Comparison of ENCODE assay signal across 8 cellular contexts in genomic region chr15:72474912-72475601, GRCh38. TPM values are rescaled to one million over a fixed set of nuclear protein-coding genes. Genes with fewer than 3 reads are reported as not detected.
A peak's percentile ranks its signal among the peaks of the same experiment; 100 is the strongest.
DNase-seq lines count a peak whose midpoint lies in the region; ATAC-seq, FAIRE-seq and TF ChIP-seq lines count a peak whose summit lies in the region.

No MANE protein-coding gene starts in this region.

- WGBS in A549 (ENCODE audit: missing lambda C conversion rate) = 3% methylated on average over 30 of the region's 42 CpGs

- no peaks in the 10 kb centered on the region for H3K27me3 ChIP-seq in left lung

- peak overlapping the region; percentile 86 for H3K4me2 ChIP-seq in A549

- H3K27ac ChIP-seq in A549 = peak overlapping the region; percentile 90 to 93
- H3K27ac ChIP-seq in coronary artery = peak overlapping the region; percentile 100
- peak overlapping the region; percentile 100 for H3K27ac ChIP-seq in left lung

- H3K4me1 ChIP-seq in A549 = peaks cover 21% of the 10 kb centered on the region
- H3K4me1 ChIP-seq in left lung = peaks cover 24 to 54% of the 10 kb centered on the region in 2 donors

- TF ChIP-seq EP300 in A549 (IDR thresholded peaks at IDR 0.05) = no peak

- POLR2A ChIA-PET in A549 (lab: Yijun Ruan, JAX) = interaction anchor here (0.5 to 1.6 kb wide), 3 partner anchors 85 to 244 kb away, joined by 3 to 5 read pairs (median 3); partner anchors contain the start of gene PKM

- peak; percentile 47 for TF ChIP-seq POLR2A in A549 (IDR thresholded peaks at IDR 0.05; ENCODE audit: low read length)

- peaks cover 0 to 34% of the 10 kb centered on the region in 2 donors for H3K36me3 ChIP-seq in left lung

- CTCF ChIA-PET in A549 (lab: Yijun Ruan, JAX) = interaction anchor here (0.6 to 2.2 kb wide), 10 partner anchors 9 to 197 kb away, joined by 3 to 7 read pairs (median 4); no protein-coding TSS in a partner anchor

- no peak for TF ChIP-seq RAD21 in A549 (conservative IDR thresholded peaks at IDR 0.05 in 1 of 2, IDR thresholded peaks at IDR 0.05 in 1 of 2)

- H3K9me3 ChIP-seq in A549 (no peaks in the 10 kb centered on the region), left lung (no peaks in the 10 kb centered on the region)

- H3K4me3 ChIP-seq in A549 (peak overlapping the region; percentile 81), coronary artery (peak overlapping the region; percentile 97), left lung (peak overlapping the region; percentile 58 to 73)

- intact Hi-C loops in left lung (cut with DNase I) = no loop called here

- DNase-seq in A549 (ENCODE audit: low read depth in 1 of 2, low spot score in 1 of 2) (peak; percentile 70 to 90), NCI-H446 treated with DMSO at 0.1 percent for 48 hours (lab: John Stamatoyannopoulos, UW) (peak; percentile 26), coronary artery (ENCODE audit: low spot score) (peak; percentile 89), left lung (peak; percentile 82 to 92)
- peak; percentile 88 for DNase-seq in activated CD4-positive, alpha-beta T cell treated with anti-CD3 and anti-CD28 coated beads for 48 hours
- peak; percentile 61 to 65 for DNase-seq in stimulated activated CD4-positive, alpha-beta T cell treated with anti-CD3 and anti-CD28 coated beads, Interleukin-2, amount 100 ng/mL, for 48 hours

- ATAC-seq in A549 (peak; percentile 72 to 76), GM18867 (IDR thresholded peaks at IDR 0.05; ENCODE audit: unreplicated experiment) (peak; percentile 51), HG03103 (IDR thresholded peaks at IDR 0.05; ENCODE audit: low read depth, unreplicated experiment) (peak; percentile 30), left lung (peak; percentile 48)

- no peak for FAIRE-seq in A549 (lab: Jason Lieb, UNC)

- TF ChIP-seq CTCF in A549 (IDR thresholded peaks at IDR 0.05) = no peak
- no peak for TF ChIP-seq CTCF in coronary artery (IDR thresholded peaks at IDR 0.05)
- no peak for TF ChIP-seq CTCF in left lung (IDR thresholded peaks at IDR 0.05)

TF ChIP-seq in A549, 52 proteins besides CTCF, POLR2A, EP300 and RAD21:
- TF ChIP-seq MAX (IDR thresholded peaks at IDR 0.05) (peak; percentile 30), MAFK (IDR thresholded peaks at IDR 0.05; ENCODE audit: partially characterized antibody) (no peak), HOXB5 (CRISPR knock-in tag; IDR thresholded peaks at IDR 0.05) (no peak), KDM1A (IDR thresholded peaks at IDR 0.05; ENCODE audit: low read depth) (no peak), EHF (CRISPR knock-in tag; IDR thresholded peaks at IDR 0.05) (no peak), FOSB (CRISPR knock-in tag; IDR thresholded peaks at IDR 0.05) (no peak), ESRRA (IDR thresholded peaks at IDR 0.05; ENCODE audit: borderline replicate concordance, low read length) (no peak), ZC3H11A (IDR thresholded peaks at IDR 0.05) (no peak), RARB (CRISPR knock-in tag; IDR thresholded peaks at IDR 0.05) (no peak), CHD4 (IDR thresholded peaks at IDR 0.05; ENCODE audit: borderline replicate concordance) (no peak), HEYL (CRISPR knock-in tag; IDR thresholded peaks at IDR 0.05) (no peak), USF2 (IDR thresholded peaks at IDR 0.05) (no peak), TFCP2L1 (CRISPR knock-in tag; IDR thresholded peaks at IDR 0.05) (0 out of 2 replicates have a peak, but pooled peaks have one; percentile 48), MYC (IDR thresholded peaks at IDR 0.05; ENCODE audit: borderline replicate concordance, low read length) (no peak), PHF8 (IDR thresholded peaks at IDR 0.05; ENCODE audit: borderline replicate concordance, low read depth) (peak; percentile 34; the same call in 1 of the 2 replicates)

RNA-seq across cellular contexts. Expression of gene ARIH1, which starts 0.9 kb away (rescaled TPM):
- 127 and 138 TPM in 2 replicates for polyA plus RNA-seq in A549 (2011; rRNA removed)
- 34.6 and 34.8 TPM in 2 replicates for polyA plus RNA-seq in A549 (2012; cell fraction: cytosol; rRNA removed)
- 39.2 and 46.0 TPM in 2 replicates for polyA plus RNA-seq in A549 (2012; cell fraction: nucleus; rRNA removed)
- polyA plus RNA-seq in A549 (2017; fragmentation: RNase III; extraction: RNeasy Plus Mini Kit Qiagen cat#74134 plus additional on column Dnase treatment) = 92.6 to 95.5 TPM (median 94.7 TPM) in 3 replicates
- 146 and 162 TPM in 2 replicates for polyA minus RNA-seq in A549 (2011; rRNA and poly(A)+ RNA removed)
- 100 to 1,000 TPM; 136 to 163 TPM for total RNA-seq in left lung

Comparison
In these comparisons a context has a peak if more than half of its experiments do, and no peak if none do; other contexts are left out.
1. Peak in every context shown above with its lines: DNase-seq, ATAC-seq, H3K4me3 ChIP-seq and H3K27ac ChIP-seq.
2. DNase-seq: peak in every context shown above with its lines; median percentile 89 in coronary artery; 88 in activated CD4-positive, alpha-beta T cell treated with anti-CD3 and anti-CD28 coated beads for 48 hours; 87 in left lung; 80 in A549; 63 in stimulated activated CD4-positive, alpha-beta T cell treated with anti-CD3 and anti-CD28 coated beads, Interleukin-2, amount 100 ng/mL, for 48 hours; 26 in NCI-H446 treated with DMSO at 0.1 percent for 48 hours.